In genomic region chr7:148304456-148304855, GRCh38 we compare ENCODE assay signal across 12 cellular contexts.
A peak's percentile ranks its signal among the peaks of the same experiment; 100 is the strongest.
DNase-seq lines count a peak whose midpoint lies in the region; ATAC-seq and TF ChIP-seq lines count a peak whose summit lies in the region.
"Had no signal": no experiment of that assay in that cellular context is flagged by ENCODE, and none has a peak within 500 bp of the region (broad histone marks: within the 10 kb centered on the region; RNA-seq: fewer than 3 reads in every experiment).

No MANE protein-coding gene starts in this region.

- no peaks in the 10 kb centered on the region for H3K36me3 ChIP-seq in tibial nerve

- intact Hi-C loops in dendritic cell treated with granulocyte-macrophage colony-stimulating factor and Interleukin-4, amounts not matched to agents 40 ng/mL and 50 ng/mL, for 4 days (cut with micrococcal nuclease): no loop called here

- peak overlapping the region; percentile 88 for H3K27ac Mint-ChIP-seq in dendritic cell treated with granulocyte-macrophage colony-stimulating factor and Interleukin-4, amounts not matched to agents 40 ng/mL and 50 ng/mL, for 4 days
- no peak overlapping the region for H3K27ac Mint-ChIP-seq in activated naive CD4-positive, alpha-beta T cell treated with anti-CD3 and anti-CD28 coated beads, Interleukin-2, amount 10 ng/mL, durations not matched to agents 7 days and 5 days
- H3K27ac Mint-ChIP-seq: stimulated activated naive CD8-positive, alpha-beta T cell treated with anti-CD3 and anti-CD28 coated beads, Interleukin-15, Interleukin-2, amounts not matched to agents 100 ng/mL and 50 ng/mL, for 24 hours had no signal

- H3K27me3 ChIP-seq in tibial nerve: no peaks in the 10 kb centered on the region

- H3K9me3 ChIP-seq in tibial nerve: no peaks in the 10 kb centered on the region

- no peak for TF ChIP-seq POLR2A in tibial nerve (IDR thresholded peaks at IDR 0.05)

- no peaks in the 10 kb centered on the region for H3K27me3 Mint-ChIP-seq in dendritic cell treated with granulocyte-macrophage colony-stimulating factor and Interleukin-4, amounts not matched to agents 40 ng/mL and 50 ng/mL, for 4 days
- no peaks in the 10 kb centered on the region for H3K27me3 Mint-ChIP-seq in activated naive CD4-positive, alpha-beta T cell treated with anti-CD3 and anti-CD28 coated beads, Interleukin-2, amount 10 ng/mL, durations not matched to agents 7 days and 5 days
- H3K27me3 Mint-ChIP-seq: stimulated activated naive CD8-positive, alpha-beta T cell treated with anti-CD3 and anti-CD28 coated beads, Interleukin-15, Interleukin-2, amounts not matched to agents 100 ng/mL and 50 ng/mL, for 24 hours had no signal

- H3K36me3 Mint-ChIP-seq in dendritic cell treated with granulocyte-macrophage colony-stimulating factor and Interleukin-4, amounts not matched to agents 40 ng/mL and 50 ng/mL, for 4 days (ENCODE audit: low read depth): no peaks in the 10 kb centered on the region
- H3K36me3 Mint-ChIP-seq in activated naive CD4-positive, alpha-beta T cell treated with anti-CD3 and anti-CD28 coated beads, Interleukin-2, amount 10 ng/mL, durations not matched to agents 7 days and 5 days: no peaks in the 10 kb centered on the region

- TF ChIP-seq CTCF in GM12865 (IDR thresholded peaks at IDR 0.05; ENCODE audit: insufficient read depth, low read depth, low read length, missing control alignments) (no peak), tibial nerve (IDR thresholded peaks at IDR 0.05) (no peak)

- ATAC-seq in GM21515 (IDR thresholded peaks at IDR 0.05; ENCODE audit: unreplicated experiment) (peak; percentile 81), HG03175 (IDR thresholded peaks at IDR 0.05; ENCODE audit: unreplicated experiment) (no peak)

- peaks cover 28% of the 10 kb centered on the region for H3K4me1 Mint-ChIP-seq in dendritic cell treated with granulocyte-macrophage colony-stimulating factor and Interleukin-4, amounts not matched to agents 40 ng/mL and 50 ng/mL, for 4 days (ENCODE audit: low read depth)
- H3K4me1 Mint-ChIP-seq in activated naive CD4-positive, alpha-beta T cell treated with anti-CD3 and anti-CD28 coated beads, Interleukin-2, amount 10 ng/mL, durations not matched to agents 7 days and 5 days: peaks cover 27% of the 10 kb centered on the region

- H3K4me1 ChIP-seq in tibial nerve: peaks cover 0 to 18% (median 10%) of the 10 kb centered on the region in 4 donors

- CTCF ChIA-PET in activated naive CD4-positive, alpha-beta T cell treated with anti-CD3 and anti-CD28 coated beads, Interleukin-2, amount 10 ng/mL, durations not matched to agents 7 days and 5 days (lab: Charles Lee): no interaction called here

- peak; percentile 12 for DNase-seq in GM12865 (ENCODE audit: low read depth)
- DNase-seq in Jurkat, Clone E6-1 (ENCODE audit: low read depth, low spot score): peak; percentile 3
- DNase-seq in tibial nerve (ENCODE audit: low spot score in 2 of 2): no peak
- no peak for DNase-seq in occipital lobe (lab: John Stamatoyannopoulos, UW)
- no peak for DNase-seq in activated naive CD4-positive, alpha-beta T cell treated with anti-CD3 and anti-CD28 coated beads, Interleukin-2, amount 10 ng/mL, durations not matched to agents 7 days and 5 days
- DNase-seq: activated T-cell treated with anti-CD3 and anti-CD28 coated beads, Interleukin-2, amount 50 U/mL, for 48 hours; DMS153; small intestine had no signal

- H3K4me3 ChIP-seq in GM12865 (ENCODE audit: low read depth, low read length) (no peak overlapping the region), tibial nerve (no peak overlapping the region)
- H3K4me3 ChIP-seq in Jurkat, Clone E6-1 (ENCODE audit: low read length): no peak overlapping the region

- no peak for TF ChIP-seq EP300 in tibial nerve (IDR thresholded peaks at IDR 0.05)

- WGBS in tibial nerve, 2 donors: 57 to 68% methylated on average over 1 of the region's 1 CpG

- H3K9me3 Mint-ChIP-seq in dendritic cell treated with granulocyte-macrophage colony-stimulating factor and Interleukin-4, amounts not matched to agents 40 ng/mL and 50 ng/mL, for 4 days: no peaks in the 10 kb centered on the region
- H3K9me3 Mint-ChIP-seq in activated naive CD4-positive, alpha-beta T cell treated with anti-CD3 and anti-CD28 coated beads, Interleukin-2, amount 10 ng/mL, durations not matched to agents 7 days and 5 days: peaks cover 3% of the 10 kb centered on the region
- H3K9me3 Mint-ChIP-seq: stimulated activated naive CD8-positive, alpha-beta T cell treated with anti-CD3 and anti-CD28 coated beads, Interleukin-15, Interleukin-2, amounts not matched to agents 100 ng/mL and 50 ng/mL, for 24 hours had no signal

- no peak overlapping the region for H3K4me3 Mint-ChIP-seq in dendritic cell treated with granulocyte-macrophage colony-stimulating factor and Interleukin-4, amounts not matched to agents 40 ng/mL and 50 ng/mL, for 4 days
- no peak overlapping the region for H3K4me3 Mint-ChIP-seq in activated naive CD4-positive, alpha-beta T cell treated with anti-CD3 and anti-CD28 coated beads, Interleukin-2, amount 10 ng/mL, durations not matched to agents 7 days and 5 days
- H3K4me3 Mint-ChIP-seq: stimulated activated naive CD8-positive, alpha-beta T cell treated with anti-CD3 and anti-CD28 coated beads, Interleukin-15, Interleukin-2, amounts not matched to agents 100 ng/mL and 50 ng/mL, for 24 hours had no signal

- H3K27ac ChIP-seq in tibial nerve: no peak overlapping the region

Comparison
In these comparisons a context has a peak if more than half of its experiments do, and no peak if none do; other contexts are left out.
1. DNase-seq: peak in GM12865 (single experiment) and Jurkat, Clone E6-1 (single experiment); none in tibial nerve (0 of 2), occipital lobe (single experiment) and activated naive CD4-positive, alpha-beta T cell treated with anti-CD3 and anti-CD28 coated beads, Interleukin-2, amount 10 ng/mL, durations not matched to agents 7 days and 5 days (single experiment).